Comparison of ENCODE assay signal across 7 cellular contexts in the genomic region with DNA sequence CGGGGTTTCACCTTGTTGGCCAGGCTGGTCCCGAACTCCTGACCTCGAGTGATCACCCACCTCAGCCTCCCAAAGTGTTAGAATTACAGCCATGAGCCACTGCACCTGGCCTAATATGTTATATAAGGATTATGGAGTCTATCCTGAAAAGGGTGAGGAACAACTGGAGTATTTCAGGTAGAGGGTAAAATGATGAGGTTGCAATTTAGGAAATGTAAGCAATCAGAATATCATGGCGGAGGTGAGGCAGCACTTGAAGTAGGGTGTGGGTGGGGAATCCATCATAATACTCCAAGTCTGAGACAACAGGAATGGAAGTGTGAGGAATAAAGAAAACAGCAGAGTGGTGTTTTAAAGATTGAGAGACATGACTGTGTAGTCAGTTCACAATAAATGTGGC.
"Had no signal": no experiment of that assay in that cellular context is flagged by ENCODE, and none has a peak within 500 bp of the region (broad histone marks: within the 10 kb centered on the region; RNA-seq: fewer than 3 reads in every experiment).

No MANE protein-coding gene starts in this region.

- H2AFZ ChIP-seq: GM23338 had no signal

- H3K4me3 ChIP-seq: GM23338, HAP-1 had no signal

- H3K36me3 ChIP-seq: HAP-1 had no signal

- H3K27ac ChIP-seq: HL-60 had no signal

- H3K4me1 ChIP-seq: HAP-1 had no signal

- ATAC-seq: HCT116 had no signal

- H3K4me2 ChIP-seq: GM23338 had no signal

- DNase-seq: H7, HFFc6, KG1 had no signal
